ENCODE assay signal across 10 cellular contexts in the genomic region with DNA sequence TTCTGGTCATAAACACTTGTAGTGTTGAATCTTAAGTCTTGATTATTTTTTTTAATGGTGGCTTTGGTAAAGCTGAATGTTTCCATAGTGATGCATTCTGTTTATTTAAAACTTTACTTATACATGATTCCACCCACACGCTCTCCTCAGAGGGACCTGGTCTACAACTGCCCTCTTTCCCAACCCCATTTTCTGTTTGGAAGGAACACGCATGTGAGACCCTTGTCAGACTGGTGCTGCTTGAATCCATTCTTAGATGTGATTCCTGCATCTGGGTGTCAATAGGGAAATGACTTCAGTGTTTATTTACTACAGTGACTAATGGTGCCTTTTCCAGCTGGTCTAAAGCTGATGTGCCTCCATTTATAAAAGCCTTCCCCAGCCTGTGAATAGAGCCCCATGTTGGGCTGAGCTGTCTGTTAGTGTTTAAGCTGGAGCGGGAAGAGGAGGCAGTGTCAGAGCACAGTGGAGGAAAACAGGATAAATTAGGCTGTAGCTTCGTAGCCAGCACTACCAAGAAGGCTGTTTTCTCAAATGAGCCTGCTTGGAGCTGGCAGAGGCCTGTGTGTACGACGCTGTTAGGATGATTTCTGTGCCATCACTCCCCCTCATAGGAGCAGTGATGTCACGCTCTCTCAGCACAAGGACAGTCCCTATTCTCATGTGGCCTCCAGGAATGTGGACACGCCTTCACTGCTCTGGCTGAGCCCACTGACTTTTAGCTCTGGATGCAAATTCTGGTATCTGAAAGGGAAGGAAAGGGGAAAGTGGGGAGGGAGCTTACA. TPM values are rescaled to one million over a fixed set of nuclear protein-coding genes. Genes with fewer than 3 reads are reported as not detected.
A peak's percentile ranks its signal among the peaks of the same experiment; 100 is the strongest.
DNase-seq lines count a peak whose midpoint lies in the region; ATAC-seq, FAIRE-seq and TF ChIP-seq lines count a peak whose summit lies in the region.
"Had no signal": no experiment of that assay in that cellular context is flagged by ENCODE, and none has a peak within 500 bp of the region (broad histone marks: within the 10 kb centered on the region; RNA-seq: fewer than 3 reads in every experiment).

No MANE protein-coding gene starts in this region.

- H3K4me1 ChIP-seq in endothelial cell of umbilical vein (ENCODE audit: control insufficient read depth, extremely low read depth, insufficient read depth, low read length) (peaks cover 45% of the 10 kb centered on the region), mesendoderm (ENCODE audit: control insufficient read depth, low read depth, low read length) (no peaks in the 10 kb centered on the region), thoracic aorta (ENCODE audit: control insufficient read depth in 1 of 2, low read depth in 2 of 2) (peaks cover 59 to 83% of the 10 kb centered on the region in 2 donors)

- intact Hi-C loops in endothelial cell of umbilical vein (cut with micrococcal nuclease): loop anchor here (2.0 kb wide), 1 partner anchor 19 kb away; the partner anchor contains the start of gene C11orf96
- intact Hi-C loops in activated CD4-positive, alpha-beta T cell treated with anti-CD3 and anti-CD28 coated beads, Interleukin-2, amount 10 ng/mL, durations not matched to agents 24 days and 14 days (cut with micrococcal nuclease): no loop called here

- H3K9me3 Mint-ChIP-seq in activated CD4-positive, alpha-beta T cell treated with anti-CD3 and anti-CD28 coated beads, Interleukin-2, amount 10 ng/mL, durations not matched to agents 24 days and 14 days: no peaks in the 10 kb centered on the region

- peak overlapping the region; percentile 21 for H2AFZ ChIP-seq in endothelial cell of umbilical vein (ENCODE audit: low read depth, low read length)

- no CpG with 5 or more reads among the region's 8 CpGs for WGBS in mesendoderm (ENCODE audit: extremely low coverage, insufficient coverage, low lambda C conversion rate)

- H3K79me1 ChIP-seq in mesendoderm (ENCODE audit: low read length): no peaks in the 10 kb centered on the region

- TSS peak; percentile 40 for BruUV-seq in endothelial cell of umbilical vein (replicated peaks; lab: Mats Ljungman, UMichigan)

- H4K5ac ChIP-seq in mesendoderm (ENCODE audit: low read length): no peak overlapping the region

- no peak overlapping the region for H4K8ac ChIP-seq in mesendoderm (ENCODE audit: low read depth, low read length)

- H3K4me3 ChIP-seq in endothelial cell of umbilical vein (replicated peaks in 1 of 3; ENCODE audit: insufficient read depth in 1 of 3, low read depth in 1 of 3, low read length in 3 of 3) (no peak overlapping the region), mesendoderm (ENCODE audit: low read length) (no peak overlapping the region), thoracic aorta (peak overlapping the region; percentile 15)
- H3K4me3 ChIP-seq: GM12878, SJCRH30 had no signal

- CTCF ChIA-PET in endothelial cell of umbilical vein (lab: Charles Lee): interaction anchor here (0.8 to 8.0 kb wide), 8 partner anchors 9 to 35 kb away, joined by 3 to 43 read pairs (median 5); partner anchors contain the start of gene C11orf96

- DNase-seq in NCI-H526 treated with DMSO at 0.1 percent for 48 hours (lab: John Stamatoyannopoulos, UW) (peak; percentile 37), endothelial cell of umbilical vein (ENCODE audit: low read depth, low spot score) (peak; percentile 86), mesendoderm (peak; percentile 73), thoracic aorta (ENCODE audit: low spot score) (no peak)
- no peak for DNase-seq in activated CD4-positive, alpha-beta T cell treated with anti-CD3 and anti-CD28 coated beads, Interleukin-2, amount 10 ng/mL, durations not matched to agents 24 days and 14 days
- DNase-seq: SJCRH30 had no signal

- TF ChIP-seq CTCF in endothelial cell of umbilical vein (IDR thresholded peaks at IDR 0.05; ENCODE audit: extremely low read depth in 1 of 2, insufficient read depth in 1 of 2, low read depth in 1 of 2, low read length in 2 of 2) (no peak), thoracic aorta (IDR thresholded peaks at IDR 0.05) (peak; percentile 2)

- H3K4me1 Mint-ChIP-seq in activated CD4-positive, alpha-beta T cell treated with anti-CD3 and anti-CD28 coated beads, Interleukin-2, amount 10 ng/mL, durations not matched to agents 24 days and 14 days: peaks cover 12% of the 10 kb centered on the region

- H3K27ac ChIP-seq in endothelial cell of umbilical vein (ENCODE audit: insufficient read depth, low read depth, low read length) (peak overlapping the region; percentile 82), mesendoderm (ENCODE audit: low read depth, low read length) (no peak overlapping the region), thoracic aorta (peak overlapping the region; percentile 92 to 94)
- H3K27ac ChIP-seq: SJCRH30 had no signal

- no peak overlapping the region for H3K18ac ChIP-seq in mesendoderm (ENCODE audit: low read length)

- no peak overlapping the region for H2BK5ac ChIP-seq in mesendoderm (ENCODE audit: low read length)

- H3K9ac ChIP-seq in endothelial cell of umbilical vein (replicated peaks; ENCODE audit: extremely low read depth, insufficient read depth, low read length) (peak overlapping the region; percentile 32), mesendoderm (ENCODE audit: low read length) (no peak overlapping the region)

- peak; percentile 95 for FAIRE-seq in endothelial cell of umbilical vein (lab: Jason Lieb, UNC)
- FAIRE-seq: GM12878 had no signal

- no peaks in the 10 kb centered on the region for H3K79me2 ChIP-seq in endothelial cell of umbilical vein (ENCODE audit: control insufficient read depth, insufficient read depth, low read length)
- no peaks in the 10 kb centered on the region for H3K79me2 ChIP-seq in mesendoderm (ENCODE audit: control insufficient read depth, insufficient read depth, low read length)

- TF ChIP-seq POLR2A in endothelial cell of umbilical vein (IDR thresholded peaks at IDR 0.05; ENCODE audit: low read depth, low read length): no peak

- H3K36me3 ChIP-seq in endothelial cell of umbilical vein (ENCODE audit: control insufficient read depth in 2 of 2, extremely low read depth in 1 of 2, insufficient read depth in 2 of 2, low read length in 2 of 2) (peaks cover 0 to 3% of the 10 kb centered on the region in 2 experiments), mesendoderm (ENCODE audit: control insufficient read depth, insufficient read depth, low read length) (no peaks in the 10 kb centered on the region), thoracic aorta (peaks cover 6% of the 10 kb centered on the region)

- no peak overlapping the region for H2AK5ac ChIP-seq in mesendoderm (ENCODE audit: low read length)

- no peak overlapping the region for H3K56ac ChIP-seq in mesendoderm (ENCODE audit: low read length)

- no peak overlapping the region for H2BK120ac ChIP-seq in mesendoderm (ENCODE audit: low read depth, low read length)

- dilution Hi-C loops in endothelial cell of umbilical vein (cut with MboI; ENCODE audit: extremely low pct_ligation_motif_present, low sequenced_read_pairs): no loop called here

- H3K27ac Mint-ChIP-seq in activated CD4-positive, alpha-beta T cell treated with anti-CD3 and anti-CD28 coated beads, Interleukin-2, amount 10 ng/mL, durations not matched to agents 24 days and 14 days: no peak overlapping the region

- H3K36me3 Mint-ChIP-seq in activated CD4-positive, alpha-beta T cell treated with anti-CD3 and anti-CD28 coated beads, Interleukin-2, amount 10 ng/mL, durations not matched to agents 24 days and 14 days (ENCODE audit: low read depth): peaks cover 19% of the 10 kb centered on the region

- ATAC-seq in thoracic aorta (ENCODE audit: insufficient number of reproducible peaks, low FRiP score, low read depth): peak; percentile 37
- ATAC-seq in GM18520 (IDR thresholded peaks at IDR 0.05; ENCODE audit: unreplicated experiment): no peak
- no peak for ATAC-seq in HG03196 (IDR thresholded peaks at IDR 0.05; ENCODE audit: unreplicated experiment)
- ATAC-seq in HG02759 (IDR thresholded peaks at IDR 0.05; ENCODE audit: unreplicated experiment): no peak
- ATAC-seq: GM12878 had no signal

- no peaks in the 10 kb centered on the region for H3K9me1 ChIP-seq in endothelial cell of umbilical vein (replicated peaks; ENCODE audit: control insufficient read depth, extremely low read depth, insufficient read depth, low read length)

- H4K20me1 ChIP-seq in endothelial cell of umbilical vein (replicated peaks; ENCODE audit: control insufficient read depth, extremely low read depth, insufficient read depth, low read length): no peaks in the 10 kb centered on the region

- no peak overlapping the region for H3K4me3 Mint-ChIP-seq in activated CD4-positive, alpha-beta T cell treated with anti-CD3 and anti-CD28 coated beads, Interleukin-2, amount 10 ng/mL, durations not matched to agents 24 days and 14 days

- H3K9me3 ChIP-seq in endothelial cell of umbilical vein (replicated peaks; ENCODE audit: control insufficient read depth, insufficient read depth, low read length): no peaks in the 10 kb centered on the region
- H3K9me3 ChIP-seq in thoracic aorta: no peaks in the 10 kb centered on the region
- H3K9me3 ChIP-seq: SJCRH30 had no signal

- POLR2A ChIA-PET in endothelial cell of umbilical vein (lab: Charles Lee): interaction anchor here (1.3 kb wide), 1 partner anchor 19 kb away, joined by 7 read pairs; the partner anchor contains the start of gene C11orf96

- H3K27me3 Mint-ChIP-seq in activated CD4-positive, alpha-beta T cell treated with anti-CD3 and anti-CD28 coated beads, Interleukin-2, amount 10 ng/mL, durations not matched to agents 24 days and 14 days: no peaks in the 10 kb centered on the region

- H3K4me2 ChIP-seq in endothelial cell of umbilical vein (ENCODE audit: insufficient read depth, low read length) (peak overlapping the region; percentile 13), mesendoderm (ENCODE audit: low read length) (no peak overlapping the region)

- no peak overlapping the region for H3K23ac ChIP-seq in mesendoderm (ENCODE audit: low read length)

- H3K4ac ChIP-seq in mesendoderm (ENCODE audit: low read depth, low read length): no peak overlapping the region

- H3K27me3 ChIP-seq in endothelial cell of umbilical vein (ENCODE audit: control insufficient read depth in 2 of 2, insufficient read depth in 2 of 2, low read length in 2 of 2): no peaks in the 10 kb centered on the region
- no peaks in the 10 kb centered on the region for H3K27me3 ChIP-seq in mesendoderm (ENCODE audit: insufficient read depth, low read length, poor library complexity)
- no peaks in the 10 kb centered on the region for H3K27me3 ChIP-seq in thoracic aorta (replicated peaks; ENCODE audit: insufficient read depth)
- H3K27me3 ChIP-seq: SJCRH30 had no signal

- no peak overlapping the region for H2BK15ac ChIP-seq in mesendoderm (replicated peaks; ENCODE audit: low read depth)

RNA-seq across cellular contexts. Expression of gene C11orf96, which starts 18.9 kb away (rescaled TPM):
- 2.4 and 3.8 TPM in 2 replicates for total RNA-seq in endothelial cell of umbilical vein
- 7.5 and 8.8 TPM in 2 replicates for polyA plus RNA-seq in endothelial cell of umbilical vein
- 4.8 and 8.3 TPM in 2 replicates for polyA plus RNA-seq in endothelial cell of umbilical vein (2011; cell fraction: cytosol; rRNA removed)
- 5.8 and 6.9 TPM in 2 replicates for polyA plus RNA-seq in endothelial cell of umbilical vein (2011; cell fraction: nucleus; rRNA removed)
- 7.9 and 12.5 TPM in 2 replicates for polyA plus RNA-seq in endothelial cell of umbilical vein (2012)
- polyA minus RNA-seq in endothelial cell of umbilical vein: 0.70 and 1.3 TPM in 2 replicates
- not detected for polyA minus RNA-seq in endothelial cell of umbilical vein (2011; cell fraction: cytosol; rRNA and poly(A)+ RNA removed)
- 1.9 and 4.9 TPM in 2 replicates for polyA minus RNA-seq in endothelial cell of umbilical vein (2011; cell fraction: nucleus; rRNA and poly(A)+ RNA removed)
- 0.58 TPM for polyA plus RNA-seq in mesendoderm (2013, experiment 1 of 2)
- 0.63 TPM for polyA plus RNA-seq in mesendoderm (2013, experiment 2 of 2)
- total RNA-seq in thoracic aorta: 1,000 to 10,000 TPM; 1,114 to 1,404 TPM
- total RNA-seq in activated CD4-positive, alpha-beta T cell treated with anti-CD3 and anti-CD28 coated beads, Interleukin-2, amount 10 ng/mL, durations not matched to agents 24 days and 14 days: 3.1 and 3.5 TPM in 2 replicates

RNA-seq across cellular contexts. Expression of gene ALKBH3, which starts 42.9 kb away (rescaled TPM):
- total RNA-seq in endothelial cell of umbilical vein: 32.3 and 34.7 TPM in 2 replicates
- 23.0 and 28.0 TPM in 2 replicates for polyA plus RNA-seq in endothelial cell of umbilical vein
- polyA plus RNA-seq in endothelial cell of umbilical vein (2011; cell fraction: cytosol; rRNA removed): 32.3 and 34.3 TPM in 2 replicates
- polyA plus RNA-seq in endothelial cell of umbilical vein (2011; cell fraction: nucleus; rRNA removed): 30.4 and 31.7 TPM in 2 replicates
- polyA plus RNA-seq in endothelial cell of umbilical vein (2012): 27.8 and 34.4 TPM in 2 replicates
- polyA minus RNA-seq in endothelial cell of umbilical vein: 17.7 and 22.7 TPM in 2 replicates
- polyA minus RNA-seq in endothelial cell of umbilical vein (2011; cell fraction: cytosol; rRNA and poly(A)+ RNA removed): 2.2 TPM
- polyA minus RNA-seq in endothelial cell of umbilical vein (2011; cell fraction: nucleus; rRNA and poly(A)+ RNA removed): 11.3 and 14.6 TPM in 2 replicates
- 14.1 TPM for polyA plus RNA-seq in mesendoderm (2013, experiment 1 of 2)
- 14.0 TPM for polyA plus RNA-seq in mesendoderm (2013, experiment 2 of 2)
- total RNA-seq in thoracic aorta: 10 to 100 TPM; 28.1 to 65.5 TPM
- 38.3 and 41.4 TPM in 2 replicates for total RNA-seq in activated CD4-positive, alpha-beta T cell treated with anti-CD3 and anti-CD28 coated beads, Interleukin-2, amount 10 ng/mL, durations not matched to agents 24 days and 14 days

Comparison
In these comparisons a context has a peak if more than half of its experiments do, and no peak if none do; other contexts are left out.
1. DNase-seq: peak in NCI-H526 treated with DMSO at 0.1 percent for 48 hours (single experiment), endothelial cell of umbilical vein (single experiment) and mesendoderm (single experiment); none in thoracic aorta (single experiment) and activated CD4-positive, alpha-beta T cell treated with anti-CD3 and anti-CD28 coated beads, Interleukin-2, amount 10 ng/mL, durations not matched to agents 24 days and 14 days (single experiment).
2. RNA of gene C11orf96, which starts 18.9 kb away (total RNA-seq): 1,114 to 1,404 TPM in thoracic aorta; 2.4 to 3.8 TPM in endothelial cell of umbilical vein and 3.1 to 3.5 TPM in activated CD4-positive, alpha-beta T cell treated with anti-CD3 and anti-CD28 coated beads, Interleukin-2, amount 10 ng/mL, durations not matched to agents 24 days and 14 days; every median in the first group is over 100 times any median in the second.